Comparison of ENCODE assay signal across 8 cellular contexts in the genomic region with DNA sequence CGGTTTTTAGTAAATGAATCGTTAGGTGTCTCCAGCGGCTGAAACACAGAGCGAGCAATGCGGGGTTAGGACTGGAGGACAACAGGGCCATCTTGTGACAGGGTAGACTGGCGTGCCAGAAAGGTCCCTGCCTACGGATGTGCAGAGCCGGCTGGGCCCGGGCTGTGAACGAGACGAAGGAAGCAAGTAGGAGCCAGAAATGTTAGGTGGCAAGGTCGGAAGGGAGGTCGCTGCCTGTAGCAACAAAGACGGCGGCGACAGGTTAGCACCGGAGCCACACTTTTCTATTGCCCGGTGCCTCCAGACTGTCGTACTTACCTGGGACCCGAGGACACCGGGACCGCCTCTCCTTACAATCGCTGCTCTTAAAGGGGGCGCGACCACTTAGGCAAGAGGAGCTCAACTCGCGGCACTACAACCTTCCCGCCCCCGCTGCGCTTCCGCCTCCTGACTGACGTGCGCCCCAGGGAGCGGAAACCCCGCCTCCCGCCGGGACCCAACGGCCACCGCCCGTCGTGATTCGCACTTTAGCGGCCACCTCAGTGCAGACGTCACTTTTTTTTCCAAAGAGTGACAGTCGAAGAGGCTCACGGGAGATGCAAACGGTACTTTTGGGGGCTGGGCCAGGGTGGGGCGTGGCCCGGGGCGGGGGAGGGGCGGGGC. TPM values are rescaled to one million over a fixed set of nuclear protein-coding genes. Genes with fewer than 3 reads are reported as not detected.
DNase-seq lines count a peak whose midpoint lies in the region; ATAC-seq and TF ChIP-seq lines count a peak whose summit lies in the region.

A gene with protein sequence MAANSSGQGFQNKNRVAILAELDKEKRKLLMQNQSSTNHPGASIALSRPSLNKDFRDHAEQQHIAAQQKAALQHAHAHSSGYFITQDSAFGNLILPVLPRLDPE (minus strand): TSS at position 449 of the 663 bp plus-strand sequence. CDS start 1,632 bp downstream, outside the sequence.

- H4K91ac ChIP-seq in IMR-90 (ENCODE audit: insufficient read depth, low read depth, low read length): no peak within 1 kb of the TSS

- H3K79me1 ChIP-seq in IMR-90 (ENCODE audit: low read depth in 1 of 2, low read length in 2 of 2): peaks cover 3 to 12% of the 10 kb centered on the region in 2 experiments

- H2AK9ac ChIP-seq in IMR-90 (replicated peaks; ENCODE audit: low read depth, low read length, poor library complexity): peak within 1 kb of the TSS; percentile 53

- peak within 1 kb of the TSS; percentile 59; the same call in 1 of the 2 replicates for H3K4ac ChIP-seq in IMR-90 (ENCODE audit: low read depth, low read length)

- H2AK5ac ChIP-seq in IMR-90 (ENCODE audit: low read depth, low read length): peak within 1 kb of the TSS; percentile 42; the same call in 1 of the 2 replicates

- H2BK5ac ChIP-seq in IMR-90 (ENCODE audit: low read depth, low read length, poor library complexity, severe bottlenecking): peak within 1 kb of the TSS; percentile 57

- intact Hi-C loops in IMR-90 (cut with micrococcal nuclease) (loop anchor here (2.0 to 10.0 kb wide), 4 partner anchors 35 to 187 kb away; a partner anchor contains a TSS), OCI-LY7 (cut with micrococcal nuclease; ENCODE audit: unreplicated experiment) (loop anchor here (1.0 to 10.0 kb wide), 7 partner anchors 34 to 823 kb away; a partner anchor contains a TSS)

- H3K18ac ChIP-seq in IMR-90 (ENCODE audit: low read depth, low read length): 0 out of 2 replicates have a peak within 1 kb of the TSS, but pooled peaks have one; percentile 10

- H3K9me2 ChIP-seq in OCI-LY7 (ENCODE audit: insufficient read depth, low read length): no peaks in the 10 kb centered on the region

- H3K36me3 ChIP-seq in IMR-90 (ENCODE audit: control insufficient read depth, insufficient read depth, low read length) (no peaks in the 10 kb centered on the region), OCI-LY7 (ENCODE audit: insufficient read depth, low read length) (peaks cover 23% of the 10 kb centered on the region), mucosa of rectum (ENCODE audit: control insufficient read depth in 2 of 2, insufficient read depth in 2 of 2, low read length in 2 of 2) (peaks cover 0 to 8% of the 10 kb centered on the region in 2 donors)

- CTCF ChIA-PET in IMR-90 (lab: Yijun Ruan, JAX) (interaction anchor here (0.5 to 1.7 kb wide), 4 partner anchors 13 to 102 kb away, joined by 3 to 7 read pairs (median 5); a partner anchor contains a TSS), OCI-LY7 (lab: Charles Lee; ENCODE audit: unreplicated experiment) (interaction anchor here (0.6 to 2.1 kb wide), 4 partner anchors 11 to 231 kb away, joined by 3 to 6 read pairs (median 4); a partner anchor contains a TSS)

- H3K27ac ChIP-seq in IMR-90 (ENCODE audit: insufficient read depth, low read length): peak within 1 kb of the TSS; percentile 54
- H3K27ac ChIP-seq in OCI-LY7 (ENCODE audit: low read depth, low read length, poor library complexity, severe bottlenecking): peak within 1 kb of the TSS; percentile 83
- H3K27ac ChIP-seq in mucosa of rectum (ENCODE audit: low read depth in 2 of 2, low read length in 2 of 2): peak within 1 kb of the TSS; percentile 93 to 96

- H2BK120ac ChIP-seq in IMR-90 (ENCODE audit: low read depth, low read length): no peak within 1 kb of the TSS

- peaks cover 45% of the 10 kb centered on the region for H3K79me2 ChIP-seq in OCI-LY7 (ENCODE audit: insufficient read depth, low read depth, low read length)

- WGBS in IMR-90 (ENCODE audit: extremely low coverage in 2 of 2, insufficient read length in 1 of 2), 2 experiments: 4% methylated on average over 9 of the region's 51 CpGs; no CpG with 5 or more reads in 1 of the 2 experiments

- H4K20me1 ChIP-seq in IMR-90 (ENCODE audit: insufficient read depth, low read length) (no peaks in the 10 kb centered on the region), OCI-LY7 (ENCODE audit: insufficient read depth, low read length) (no peaks in the 10 kb centered on the region)

- no peak within 1 kb of the TSS for H2BK15ac ChIP-seq in IMR-90 (ENCODE audit: low read depth, low read length)

- TF ChIP-seq RAD21 in IMR-90 (IDR thresholded peaks at IDR 0.05; ENCODE audit: low read length): 0 out of 2 replicates have a peak, but pooled peaks have one; percentile 24

- BruUV-seq in IMR-90 (replicated peaks; lab: Mats Ljungman, UMichigan) (no TSS peak), OCI-LY7 (replicated peaks; lab: Mats Ljungman, UMichigan) (TSS peak; percentile 90)

- H3K56ac ChIP-seq in IMR-90 (ENCODE audit: extremely low read depth, insufficient read depth, low read length): peak within 1 kb of the TSS; percentile 68

- peak within 1 kb of the TSS; percentile 81 for H3K9ac ChIP-seq in IMR-90 (ENCODE audit: low read depth, low read length)
- H3K9ac ChIP-seq in mucosa of rectum (ENCODE audit: low read depth in 1 of 2, low read length in 2 of 2): peak within 1 kb of the TSS; percentile 93 to 96

- peak within 1 kb of the TSS; percentile 56 to 61 for H4K8ac ChIP-seq in IMR-90 (ENCODE audit: low read depth in 2 of 2, low read length in 2 of 2)

- H3K23ac ChIP-seq in IMR-90 (ENCODE audit: low read depth, low read length): no peak within 1 kb of the TSS

- TF ChIP-seq CTCF in IMR-90 (conservative IDR thresholded peaks at IDR 0.05; ENCODE audit: low read depth, low read length): 0 out of 2 replicates have a peak, but pooled peaks have one; percentile 16
- TF ChIP-seq CTCF in OCI-LY7 (conservative IDR thresholded peaks at IDR 0.05; ENCODE audit: low read length): peak; percentile 59
- TF ChIP-seq CTCF in epithelial cell of proximal tubule (conservative IDR thresholded peaks at IDR 0.05; ENCODE audit: low read depth, low read length): peak; percentile 5

- no peaks in the 10 kb centered on the region for H3K9me1 ChIP-seq in IMR-90 (ENCODE audit: insufficient read depth, low read length)

- ATAC-seq in GM21528 (IDR thresholded peaks at IDR 0.05; ENCODE audit: low FRiP score, unreplicated experiment) (peak; percentile 96), IMR-90 (ENCODE audit: low read depth) (peak; percentile 99)

- in situ Hi-C loops in IMR-90 (cut with MboI; ENCODE audit: low sequenced_read_pairs): loop anchor here (25.0 kb wide), 2 partner anchors 630 to 955 kb away; no protein-coding TSS in a partner anchor

- H3K9me3 ChIP-seq in IMR-90 (ENCODE audit: control insufficient read depth, insufficient read depth, low read length) (no peaks in the 10 kb centered on the region), OCI-LY7 (ENCODE audit: low read length) (no peaks in the 10 kb centered on the region; the same call in 1 of the 2 replicates), mucosa of rectum (ENCODE audit: control insufficient read depth in 2 of 2, low read length in 2 of 2) (no peaks in the 10 kb centered on the region)

- peak; percentile 96 for DNase-seq in DMS153 (lab: John Stamatoyannopoulos, UW)
- DNase-seq in IMR-90: peak; percentile 95
- DNase-seq in OCI-LY7 (ENCODE audit: low spot score): peak; percentile 99
- peak; percentile 96 for DNase-seq in activated T-cell treated with anti-CD3 and anti-CD28 coated beads for 24 hours (ENCODE audit: low read depth)
- DNase-seq in epithelial cell of proximal tubule (ENCODE audit: low read depth): peak; percentile 75
- peak; percentile 97 for DNase-seq in stimulated activated CD8-positive, alpha-beta memory T cell treated with anti-CD3 and anti-CD28 coated beads, Interleukin-4, amount 100 ng/mL, for 48 hours

- peak within 1 kb of the TSS; percentile 5 for H4K5ac ChIP-seq in IMR-90 (ENCODE audit: low read depth, low read length)

- peak; percentile 47; the same call in 1 of the 2 replicates for TF ChIP-seq POLR2A in IMR-90 (IDR thresholded peaks at IDR 0.05; ENCODE audit: low read depth, low read length)

- H3K27me3 ChIP-seq in IMR-90 (ENCODE audit: control insufficient read depth, insufficient read depth, low read length) (no peaks in the 10 kb centered on the region), mucosa of rectum (ENCODE audit: control insufficient read depth in 2 of 2, insufficient read depth in 2 of 2, low read length in 2 of 2) (no peaks in the 10 kb centered on the region)

- dilution Hi-C loops in IMR-90 (cut with HindIII; ENCODE audit: low sequenced_read_pairs, unreplicated experiment): no loop called here

- H3K14ac ChIP-seq in IMR-90 (replicated peaks; ENCODE audit: low read depth, low read length): 0 out of 2 replicates have a peak within 1 kb of the TSS, but pooled peaks have one; percentile 18

- POLR2A ChIA-PET in IMR-90 (lab: Charles Lee; ENCODE audit: unreplicated experiment) (no interaction called here), OCI-LY7 (lab: Charles Lee) (interaction anchor here (0.6 to 3.4 kb wide), 23 partner anchors 9 to 1472 kb away, joined by 3 to 30 read pairs (median 4); a partner anchor contains a TSS)

- H3K4me3 ChIP-seq in IMR-90 (ENCODE audit: insufficient read depth, low read depth, low read length): peak within 1 kb of the TSS; percentile 88
- H3K4me3 ChIP-seq in OCI-LY7 (ENCODE audit: low read depth, low read length, poor library complexity, severe bottlenecking): peak within 1 kb of the TSS; percentile 86
- peak within 1 kb of the TSS; percentile 85 for H3K4me3 ChIP-seq in epithelial cell of proximal tubule (ENCODE audit: low read depth, low read length)
- H3K4me3 ChIP-seq in mucosa of rectum (ENCODE audit: low read length in 2 of 2): peak within 1 kb of the TSS; percentile 96 to 97

- H3K4me1 ChIP-seq in IMR-90 (ENCODE audit: control insufficient read depth, insufficient read depth, low read length) (no peaks in the 10 kb centered on the region), OCI-LY7 (ENCODE audit: insufficient read depth, low read length, poor library complexity, severe bottlenecking) (peaks cover 16% of the 10 kb centered on the region), mucosa of rectum (ENCODE audit: control insufficient read depth in 2 of 2, insufficient read depth in 2 of 2, low read length in 2 of 2) (peaks cover 5 to 9% of the 10 kb centered on the region in 2 donors)

- no peak within 1 kb of the TSS for H2BK20ac ChIP-seq in IMR-90 (ENCODE audit: low read depth, low read length)

- H3K4me2 ChIP-seq in IMR-90 (ENCODE audit: low read depth, low read length): peak within 1 kb of the TSS; percentile 88
- H3K4me2 ChIP-seq in OCI-LY7 (ENCODE audit: low read length): peak within 1 kb of the TSS; percentile 84

- H2AFZ ChIP-seq in IMR-90 (replicated peaks; ENCODE audit: low read length, poor library complexity) (peak within 1 kb of the TSS; percentile 96), OCI-LY7 (ENCODE audit: low read length) (peak within 1 kb of the TSS; percentile 70; the same call in 1 of the 2 replicates)

TF ChIP-seq in IMR-90, 13 proteins besides CTCF, POLR2A, EP300 and RAD21 (continues in another document):
- TF ChIP-seq MAZ (IDR thresholded peaks at IDR 0.05; ENCODE audit: borderline replicate concordance, low read depth, low read length) (peak; percentile 89; the same call in 1 of the 2 replicates), SMC3 (IDR thresholded peaks at IDR 0.05; ENCODE audit: low read depth, low read length) (0 out of 2 replicates have a peak, but pooled peaks have one; percentile 3)

RNA-seq across cellular contexts. Expression of the gene that starts here (rescaled TPM):
- total RNA-seq in IMR-90 (2012; rRNA removed) (15.4 and 23.3 TPM in 2 replicates), OCI-LY7 (2022) (34.4 and 34.5 TPM in 2 replicates), epithelial cell of proximal tubule (15.1 and 20.5 TPM in 2 replicates)
- 10.7 and 11.1 TPM in 2 replicates for polyA plus RNA-seq in IMR-90 (2012; rRNA removed)
- 2.2 and 4.5 TPM in 2 replicates for polyA plus RNA-seq in IMR-90 (2012; cell fraction: cytosol; rRNA removed)
- 0.74 and 3.5 TPM in 2 replicates for polyA plus RNA-seq in IMR-90 (2012; cell fraction: nucleus; rRNA removed; ENCODE audit: low replicate concordance)
- total RNA-seq in OCI-LY7 (2014; rRNA removed; shearing (Covaris generic)): 23.2 and 27.0 TPM in 2 replicates

Comparison
In these comparisons a context has a peak if more than half of its experiments do, and no peak if none do; other contexts are left out.
1. Peak in every context shown above with its lines: DNase-seq, ATAC-seq, H3K4me3 ChIP-seq and H3K27ac ChIP-seq.
2. CTCF ChIP-seq: peak in every context shown above with its lines; median percentile 59 in OCI-LY7; 16 in IMR-90; 5 in epithelial cell of proximal tubule.